12 cellular contexts compared by ENCODE assay signal in the genomic region with DNA sequence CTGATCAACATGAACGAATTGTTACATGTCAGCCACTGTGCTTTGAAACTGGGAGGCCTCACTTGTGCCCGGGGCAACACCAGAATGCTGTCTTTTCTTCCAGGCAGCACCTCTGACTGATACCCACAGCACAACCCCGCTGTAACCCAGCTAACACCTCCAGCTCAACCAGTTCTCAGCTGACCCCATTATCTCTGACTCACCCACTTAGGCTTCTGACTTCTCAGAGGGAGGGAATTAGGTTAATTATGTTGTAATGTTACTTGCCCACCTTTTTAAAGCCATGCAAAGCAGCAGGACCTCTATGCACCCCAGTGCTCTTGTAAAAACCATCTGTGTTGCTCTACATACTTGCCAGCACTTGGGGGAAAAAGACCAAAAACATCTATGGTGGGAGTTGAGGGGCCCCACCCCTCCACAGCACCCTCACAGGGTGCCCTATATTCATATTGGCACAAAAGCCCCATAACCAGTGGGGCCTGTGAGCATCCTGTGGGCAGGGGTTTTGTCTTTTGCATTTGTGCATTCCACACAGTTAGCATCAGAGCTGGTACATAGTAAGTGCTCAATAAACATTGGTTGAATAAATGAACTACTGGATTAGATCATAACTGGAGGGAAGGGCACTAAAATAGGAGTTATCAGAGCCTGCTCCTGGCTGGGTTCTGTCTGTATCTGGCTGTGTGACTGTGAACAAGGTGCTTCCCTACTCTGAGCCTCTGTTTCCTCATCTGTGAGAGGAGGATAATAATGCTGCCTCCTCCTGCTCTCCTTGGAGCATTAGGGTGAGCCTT. TPM values are rescaled to one million over a fixed set of nuclear protein-coding genes. Genes with fewer than 3 reads are reported as not detected.
DNase-seq lines count a peak whose midpoint lies in the region; ATAC-seq and TF ChIP-seq lines count a peak whose summit lies in the region.
"Had no signal": no experiment of that assay in that cellular context is flagged by ENCODE, and none has a peak within 500 bp of the region (broad histone marks: within the 10 kb centered on the region; RNA-seq: fewer than 3 reads in every experiment).

No MANE protein-coding gene starts in this region.

- H3K27ac ChIP-seq in Karpas-422 (ENCODE audit: low read length) (peak overlapping the region; percentile 93), RWPE2 (ENCODE audit: poor library complexity, severe bottlenecking) (no peak overlapping the region)

- H3K4me3 ChIP-seq in Karpas-422 (ENCODE audit: low read length) (peak overlapping the region; percentile 67), RWPE2 (ENCODE audit: severe bottlenecking) (no peak overlapping the region)

- intact Hi-C loops in left colon (cut with DNase I, micrococcal nuclease), result no loop called here

- no peak overlapping the region for H3K4me3 Mint-ChIP-seq in activated T-cell treated with anti-CD3 and anti-CD28 coated beads, Interleukin-2, amount 50 U/mL, for 24 hours

- no peaks in the 10 kb centered on the region for H3K36me3 Mint-ChIP-seq in activated T-cell treated with anti-CD3 and anti-CD28 coated beads, Interleukin-2, amount 50 U/mL, for 24 hours (ENCODE audit: low read depth)
- H3K36me3 Mint-ChIP-seq: immature natural killer cell had no signal

- no peaks in the 10 kb centered on the region for H3K79me2 ChIP-seq in Karpas-422 (ENCODE audit: low read length)

- H3K27me3 ChIP-seq in Karpas-422 (ENCODE audit: low read length) (no peaks in the 10 kb centered on the region), RWPE2 (ENCODE audit: insufficient read depth, poor library complexity, severe bottlenecking) (no peaks in the 10 kb centered on the region)

- H2AFZ ChIP-seq in Karpas-422 (ENCODE audit: low read length), result no peak overlapping the region

- H3K36me3 ChIP-seq in Karpas-422 (ENCODE audit: insufficient read depth, low read length) (no peaks in the 10 kb centered on the region), RWPE2 (ENCODE audit: low read depth) (no peaks in the 10 kb centered on the region)

- no peaks in the 10 kb centered on the region for H3K9me2 ChIP-seq in Karpas-422 (replicated peaks; ENCODE audit: insufficient read depth, low read length)

- no peaks in the 10 kb centered on the region for H3K4me1 Mint-ChIP-seq in activated T-cell treated with anti-CD3 and anti-CD28 coated beads, Interleukin-2, amount 50 U/mL, for 24 hours (ENCODE audit: low read depth)

- H4K20me1 ChIP-seq in Karpas-422 (ENCODE audit: insufficient read depth, low read depth, low read length), result no peaks in the 10 kb centered on the region

- H3K9me3 ChIP-seq in Karpas-422 (ENCODE audit: low read length), result no peaks in the 10 kb centered on the region
- H3K9me3 ChIP-seq in RWPE2 (ENCODE audit: severe bottlenecking), result no peaks in the 10 kb centered on the region

- H3K9ac ChIP-seq in Karpas-422 (ENCODE audit: low read length), result peak overlapping the region; percentile 79

- no peak for TF ChIP-seq CTCF in RWPE2 (IDR thresholded peaks at IDR 0.05; ENCODE audit: poor library complexity, severe bottlenecking)

- ATAC-seq in RWPE2 (ENCODE audit: low read depth) (peak; percentile 91), left colon (no peak)

- H3K4me2 ChIP-seq in Karpas-422 (ENCODE audit: low read depth, low read length, poor library complexity, severe bottlenecking), result peak overlapping the region; percentile 96

- H3K27me3 Mint-ChIP-seq in activated T-cell treated with anti-CD3 and anti-CD28 coated beads, Interleukin-2, amount 50 U/mL, for 24 hours, result no peaks in the 10 kb centered on the region

- H3K27ac Mint-ChIP-seq in activated T-cell treated with anti-CD3 and anti-CD28 coated beads, Interleukin-2, amount 50 U/mL, for 24 hours, result no peak overlapping the region

- H3K4me1 ChIP-seq in Karpas-422 (ENCODE audit: low read length) (peaks cover 55% of the 10 kb centered on the region), RWPE2 (ENCODE audit: insufficient read depth, poor library complexity, severe bottlenecking) (no peaks in the 10 kb centered on the region)

- DNase-seq in EH (ENCODE audit: low read depth) (peak; percentile 35), Karpas-422 (peak; percentile 89), RWPE2 (ENCODE audit: low spot score) (no peak), kidney tubule cell (ENCODE audit: low spot score) (peak; percentile 54), mucosa of gallbladder (ENCODE audit: low spot score) (no peak), ecto neural progenitor cell (ENCODE audit: low spot score) (no peak), left colon (no peak)
- DNase-seq in activated T-cell treated with anti-CD3 and anti-CD28 coated beads, Interleukin-2, amount 50 U/mL, for 24 hours, result no peak
- DNase-seq: anterior cingulate cortex, NCI-H2227 treated with DMSO at 0.1 percent for 48 hours, T-helper 1 cell had no signal

- H3K9me3 Mint-ChIP-seq in activated T-cell treated with anti-CD3 and anti-CD28 coated beads, Interleukin-2, amount 50 U/mL, for 24 hours, result no peaks in the 10 kb centered on the region
- H3K9me3 Mint-ChIP-seq: immature natural killer cell had no signal

RNA-seq across cellular contexts. Expression of gene BNIP5, which starts 22.3 kb away (rescaled TPM):
- not detected in 2 replicates for total RNA-seq in Karpas-422 (2014; rRNA removed; shearing (Covaris generic); ENCODE audit: low replicate concordance)
- total RNA-seq in mucosa of gallbladder, result 7.4 TPM
- 10 to 100 TPM; 11.4 to 14.4 TPM for total RNA-seq in left colon

RNA-seq across cellular contexts. Expression of gene PNPLA1, which starts 44.6 kb away (rescaled TPM):
- total RNA-seq in Karpas-422 (2014; rRNA removed; shearing (Covaris generic); ENCODE audit: low replicate concordance), result not detected in 2 replicates
- total RNA-seq in mucosa of gallbladder, result 0.14 TPM
- total RNA-seq in left colon, result under 1 TPM; 0.43 to 0.53 TPM

Comparison
In these comparisons a context has a peak if more than half of its experiments do, and no peak if none do; other contexts are left out.
1. DNase-seq: peak in EH (single experiment), Karpas-422 (single experiment) and kidney tubule cell (single experiment); none in RWPE2 (single experiment), mucosa of gallbladder (single experiment), ecto neural progenitor cell (single experiment), activated T-cell treated with anti-CD3 and anti-CD28 coated beads, Interleukin-2, amount 50 U/mL, for 24 hours (single experiment) and left colon (0 of 2).